Comparison of ENCODE assay signal across 8 cellular contexts in genomic region chr20:44384423-44385027, GRCh38. TPM values are rescaled to one million over a fixed set of nuclear protein-coding genes. Genes with fewer than 3 reads are reported as not detected.
A peak's percentile ranks its signal among the peaks of the same experiment; 100 is the strongest.
DNase-seq lines count a peak whose midpoint lies in the region; ATAC-seq, FAIRE-seq and TF ChIP-seq lines count a peak whose summit lies in the region.

No MANE protein-coding gene starts in this region.

- CTCF ChIA-PET in RWPE1 (lab: Yijun Ruan, JAX), result interaction anchor here (0.5 to 4.2 kb wide), 38 partner anchors 10 to 291 kb away, joined by 3 to 90 read pairs (median 4); partner anchors contain the start of genes FITM2 and TTPAL

- no peak overlapping the region for H3K4me3 ChIP-seq in fibroblast of villous mesenchyme (ENCODE audit: low read depth, low read length)
- H3K4me3 ChIP-seq in tibial artery, result no peak overlapping the region

- ATAC-seq in omental fat pad (ENCODE audit: low FRiP score) (peak; percentile 64), GM21825 (IDR thresholded peaks at IDR 0.05; ENCODE audit: unreplicated experiment) (no peak)

- peak; percentile 96 for TF ChIP-seq CTCF in RWPE1 (conservative IDR thresholded peaks at IDR 0.05; ENCODE audit: low read depth)
- peak; percentile 93 for TF ChIP-seq CTCF in fibroblast of villous mesenchyme (IDR thresholded peaks at IDR 0.05; ENCODE audit: insufficient read depth, low read depth, low read length)
- peak in 1 of 3 donors; percentile 63 for TF ChIP-seq CTCF in omental fat pad (IDR thresholded peaks at IDR 0.05)
- peak; percentile 70 to 73 for TF ChIP-seq CTCF in tibial artery (IDR thresholded peaks at IDR 0.05)

- H3K27ac ChIP-seq in RWPE1, result no peak overlapping the region
- no peak overlapping the region for H3K27ac ChIP-seq in tibial artery

- peaks cover 0 to 63% of the 10 kb centered on the region in 2 donors for H3K27me3 ChIP-seq in tibial artery

- intact Hi-C loops in tibial artery (cut with DNase I; ENCODE audit: low total_unique reads), result loop anchor here (5.0 to 10.0 kb wide), 4 partner anchors 80 to 360 kb away; partner anchors contain the start of gene KCNK15

- no peaks in the 10 kb centered on the region for H3K36me3 ChIP-seq in tibial artery

- H3K4me1 ChIP-seq in tibial artery, result peaks cover 0 to 10% (median 6%) of the 10 kb centered on the region in 4 donors

- peak; percentile 76 for FAIRE-seq in G401.6 (lab: Jason Lieb, UNC)

- POLR2A ChIA-PET in RWPE1 (lab: Yijun Ruan, JAX; ENCODE audit: low non-redundant PET), result no interaction called here

- DNase-seq in Kasumi-1 (lab: John Stamatoyannopoulos, UW) (peak; percentile 41 to 58), RWPE1 (ENCODE audit: low spot score) (peak; percentile 75), fibroblast of villous mesenchyme (ENCODE audit: low read depth) (peak; percentile 60), omental fat pad (ENCODE audit: low spot score) (peak; percentile 98), tibial artery (peak; percentile 83 to 88)
- peak; percentile 64 to 78 for DNase-seq in activated T-helper 1 cell treated with anti-CD3 and anti-CD28 coated beads, Interleukin-2, amount 50 U/mL, for 16 hours (ENCODE audit: low read depth in 1 of 2, low spot score in 1 of 2)

- H3K9me3 ChIP-seq in tibial artery, result no peaks in the 10 kb centered on the region

RNA-seq across cellular contexts. Expression of gene HNF4A, which starts 29.0 kb away (rescaled TPM):
- total RNA-seq in fibroblast of villous mesenchyme, result not detected in 2 replicates
- not detected for total RNA-seq in omental fat pad

RNA-seq across cellular contexts. Expression of gene R3HDML, which starts 47.7 kb away (rescaled TPM):
- total RNA-seq in fibroblast of villous mesenchyme, result not detected in 2 replicates
- not detected for total RNA-seq in omental fat pad
